8 cellular contexts compared by ENCODE assay signal in genomic region chr22:46542011-46542985, GRCh38. TPM values are rescaled to one million over a fixed set of nuclear protein-coding genes. Genes with fewer than 3 reads are reported as not detected.
DNase-seq lines count a peak whose midpoint lies in the region; ATAC-seq and TF ChIP-seq lines count a peak whose summit lies in the region.

No MANE protein-coding gene starts in this region.

- CTCF ChIA-PET in Panc1 (lab: Charles Lee): interaction anchor here (0.7 to 2.0 kb wide), 2 partner anchors 10 to 175 kb away, joined by 3 to 15 read pairs; no protein-coding TSS in a partner anchor

- intact Hi-C loops in Panc1 (cut with micrococcal nuclease; ENCODE audit: unreplicated experiment): loop anchor here (2.0 kb wide), 1 partner anchor 175 kb away; no protein-coding TSS in a partner anchor
- intact Hi-C loops in testis (cut with DNase I; ENCODE audit: low total_unique reads): loop anchor here (5.0 kb wide), 1 partner anchor 180 kb away; no protein-coding TSS in a partner anchor

- POLR2A ChIA-PET in Panc1 (lab: Charles Lee): no interaction called here

- BruUV-seq in Panc1 (replicated peaks; lab: Mats Ljungman, UMichigan): no TSS peak

- TF ChIP-seq POLR2A in testis (IDR thresholded peaks at IDR 0.05): no peak

- H3K36me3 ChIP-seq in Panc1 (ENCODE audit: control insufficient read depth, insufficient read depth, low read length): no peaks in the 10 kb centered on the region
- H3K36me3 ChIP-seq in neutrophil: no peaks in the 10 kb centered on the region
- no peaks in the 10 kb centered on the region for H3K36me3 ChIP-seq in testis (ENCODE audit: low read depth, missing control alignments)

- H3K4me3 Mint-ChIP-seq in activated T-cell treated with anti-CD3 and anti-CD28 coated beads, Interleukin-2, amount 50 U/mL, for 24 hours: no peak overlapping the region

- peaks cover 49% of the 10 kb centered on the region for H3K27me3 Mint-ChIP-seq in activated T-cell treated with anti-CD3 and anti-CD28 coated beads, Interleukin-2, amount 50 U/mL, for 24 hours

- H3K27ac ChIP-seq in Panc1 (ENCODE audit: low read length) (peak overlapping the region; percentile 26; the same call in 1 of the 2 replicates), neutrophil (no peak overlapping the region), testis (no peak overlapping the region)

- no peaks in the 10 kb centered on the region for H3K9me3 Mint-ChIP-seq in activated T-cell treated with anti-CD3 and anti-CD28 coated beads, Interleukin-2, amount 50 U/mL, for 24 hours

- H3K4me3 ChIP-seq in Panc1 (ENCODE audit: low read depth in 2 of 2, low read length in 2 of 2) (no peak overlapping the region), neutrophil (ENCODE audit: low read depth in 1 of 2, low read length in 1 of 2) (no peak overlapping the region), testis (no peak overlapping the region)

- in situ Hi-C loops in Panc1 (cut with HindIII; ENCODE audit: low pct_unique_long_range_greater_than_20kb, low sequenced_read_pairs): no loop called here

- H3K9me3 ChIP-seq in Panc1 (ENCODE audit: control insufficient read depth, insufficient read depth, low read depth, low read length) (no peaks in the 10 kb centered on the region), neutrophil (no peaks in the 10 kb centered on the region), testis (no peaks in the 10 kb centered on the region)

- ATAC-seq in HG03095 (IDR thresholded peaks at IDR 0.05; ENCODE audit: unreplicated experiment) (peak; percentile 63), Panc1 (peak; percentile 89)

- H3K27ac Mint-ChIP-seq in activated T-cell treated with anti-CD3 and anti-CD28 coated beads, Interleukin-2, amount 50 U/mL, for 24 hours: no peak overlapping the region

- H3K36me3 Mint-ChIP-seq in activated T-cell treated with anti-CD3 and anti-CD28 coated beads, Interleukin-2, amount 50 U/mL, for 24 hours (ENCODE audit: low read depth): no peaks in the 10 kb centered on the region

- WGBS in testis, 2 donors: 44 to 62% methylated on average over 15 to 27 of the region's 27 CpGs

- DNase-seq in ELR (ENCODE audit: low read depth): peak; percentile 76
- DNase-seq in Panc1 (ENCODE audit: low read depth, low spot score): no peak
- peak; percentile 81 for DNase-seq in activated T-cell treated with anti-CD3 and anti-CD28 coated beads, Interleukin-2, amount 50 U/mL, for 24 hours
- peak; percentile 43 for DNase-seq in fibroblast of gingiva (ENCODE audit: low read depth)
- peak; percentile 82 for DNase-seq in testis
- DNase-seq in GF-D8 (lab: John Stamatoyannopoulos, UW): no peak

- H3K27me3 ChIP-seq in Panc1 (ENCODE audit: control insufficient read depth, insufficient read depth, low read length) (no peaks in the 10 kb centered on the region), neutrophil (peaks cover 57% of the 10 kb centered on the region), testis (no peaks in the 10 kb centered on the region)

- TF ChIP-seq CTCF in Panc1 (IDR thresholded peaks at IDR 0.05): peak; percentile 93
- peak; percentile 17 for TF ChIP-seq CTCF in neutrophil (IDR thresholded peaks at IDR 0.05)
- peak; percentile 70 to 89 (median 88) for TF ChIP-seq CTCF in testis (IDR thresholded peaks at IDR 0.05)

- H3K4me1 ChIP-seq in Panc1 (ENCODE audit: control insufficient read depth, insufficient read depth, low read length) (peaks cover 27% of the 10 kb centered on the region), neutrophil (ENCODE audit: control insufficient read depth in 1 of 2, insufficient read depth in 1 of 2, low read depth in 1 of 2, low read length in 1 of 2) (peaks cover 0 to 8% of the 10 kb centered on the region in 2 experiments), testis (peaks cover 21% of the 10 kb centered on the region)

- peaks cover 13% of the 10 kb centered on the region for H3K4me1 Mint-ChIP-seq in activated T-cell treated with anti-CD3 and anti-CD28 coated beads, Interleukin-2, amount 50 U/mL, for 24 hours (ENCODE audit: low read depth)

RNA-seq across cellular contexts. Expression of gene CELSR1, which starts 4.9 kb away (rescaled TPM):
- total RNA-seq in Panc1 (2021; ENCODE audit: unreplicated experiment) (30.7 TPM), testis (10 to 100 TPM; 13.8 to 21.5 TPM)
- polyA plus RNA-seq in Panc1 (2012; ENCODE audit: insufficient read length): 34.8 TPM
- 5.6 TPM for polyA plus RNA-seq in testis (ENCODE audit: insufficient read depth, low read depth, low replicate concordance)

Comparison
In these comparisons a context has a peak if more than half of its experiments do, and no peak if none do; other contexts are left out.
1. DNase-seq: peak in ELR (single experiment), activated T-cell treated with anti-CD3 and anti-CD28 coated beads, Interleukin-2, amount 50 U/mL, for 24 hours (single experiment), fibroblast of gingiva (single experiment) and testis (single experiment); none in Panc1 (single experiment) and GF-D8 (single experiment).
2. CTCF ChIP-seq: peak in every context shown above with its lines; median percentile 93 in Panc1; 88 in testis; 17 in neutrophil.